In genomic region chr2:141058552-141058951, GRCh38 we compare ENCODE assay signal across 14 cellular contexts.
DNase-seq lines count a peak whose midpoint lies in the region; ATAC-seq and TF ChIP-seq lines count a peak whose summit lies in the region.
"Had no signal": no experiment of that assay in that cellular context is flagged by ENCODE, and none has a peak within 500 bp of the region (broad histone marks: within the 10 kb centered on the region; RNA-seq: fewer than 3 reads in every experiment).

No MANE protein-coding gene starts in this region.

- no peak for DNase-seq in HEK293T (ENCODE audit: extremely low spot score)
- DNase-seq in NCI-H1436 treated with DMSO at 0.1 percent for 48 hours (lab: John Stamatoyannopoulos, UW) = peak; percentile 77
- DNase-seq in NCI-H2227 treated with DMSO at 0.1 percent for 48 hours (lab: John Stamatoyannopoulos, UW) = peak; percentile 71
- DNase-seq in HuH-7.5 (ENCODE audit: low spot score) = no peak
- DNase-seq in MG63 = no peak
- DNase-seq: BE2C; CD8-positive, alpha-beta memory T cell; DMS79; H7 had no signal

- H3K36me3 ChIP-seq in neural cell (ENCODE audit: insufficient read depth, low read length) (no peaks in the 10 kb centered on the region), MG63 (no peaks in the 10 kb centered on the region)
- H3K36me3 ChIP-seq: BE2C had no signal

- peak; percentile 99 for TF ChIP-seq EP300 in neural cell (conservative IDR thresholded peaks at IDR 0.05; ENCODE audit: poor library complexity, severe bottlenecking)

- no peak overlapping the region for H2AFZ ChIP-seq in neural cell (ENCODE audit: low read depth, low read length)
- H2AFZ ChIP-seq: GM23338 had no signal

- CTCF ChIA-PET in HEK293T (lab: Yijun Ruan, JAX) = no interaction called here

- peak overlapping the region; percentile 38 for H3K27ac ChIP-seq in neural cell (ENCODE audit: low read length)
- H3K27ac ChIP-seq: A549 had no signal

- H3K4me3 ChIP-seq in neural cell (ENCODE audit: low read length) = no peak overlapping the region
- no peak overlapping the region for H3K4me3 ChIP-seq in MG63
- H3K4me3 ChIP-seq: A549, GM12878, GM23338 had no signal

- no peaks in the 10 kb centered on the region for H4K20me1 ChIP-seq in neural cell (ENCODE audit: insufficient read depth)

- peak; percentile 39 for TF ChIP-seq RAD21 in neural cell (conservative IDR thresholded peaks at IDR 0.05)

- H3K9me2 ChIP-seq in neural cell (ENCODE audit: insufficient read depth, low read length) = no peaks in the 10 kb centered on the region

- H3K27me3 ChIP-seq in neural cell (ENCODE audit: insufficient read depth, low read depth, low read length) = no peaks in the 10 kb centered on the region
- no peaks in the 10 kb centered on the region for H3K27me3 ChIP-seq in MG63
- H3K27me3 ChIP-seq: BE2C had no signal

- no peaks in the 10 kb centered on the region for H3F3A ChIP-seq in neural cell (ENCODE audit: insufficient read depth, low read length, poor library complexity, severe bottlenecking)

- POLR2A ChIA-PET in HEK293T (lab: Yijun Ruan, JAX) = no interaction called here

- no peak for TF ChIP-seq CTCF in neural cell (IDR thresholded peaks at IDR 0.05; ENCODE audit: poor library complexity, severe bottlenecking)

- H3K9ac ChIP-seq in neural cell (ENCODE audit: low read length) = no peak overlapping the region

- no peak for ATAC-seq in GM19452 (IDR thresholded peaks at IDR 0.05; ENCODE audit: unreplicated experiment)
- ATAC-seq: A549, GM12878, GM23338 had no signal

- H3K79me2 ChIP-seq in neural cell (replicated peaks; ENCODE audit: insufficient read depth, low read length) = no peaks in the 10 kb centered on the region

- H3K9me3 ChIP-seq in neural cell (ENCODE audit: low read length) (no peaks in the 10 kb centered on the region), MG63 (no peaks in the 10 kb centered on the region)
- H3K9me3 ChIP-seq: A549, BE2C had no signal

- H3K4me2 ChIP-seq in neural cell (ENCODE audit: low read length) = no peak overlapping the region
- H3K4me2 ChIP-seq: A549, GM23338 had no signal

TF ChIP-seq in HEK293T, 16 proteins besides CTCF, POLR2A, EP300 and RAD21:
- TF ChIP-seq ELF4 (IDR thresholded peaks at IDR 0.05) (no peak), PKNOX1 (IDR thresholded peaks at IDR 0.05) (peak; percentile 48; the same call in 1 of the 2 replicates)

TF ChIP-seq in neural cell, 6 proteins besides CTCF, POLR2A, EP300 and RAD21:
- TF ChIP-seq REST (IDR thresholded peaks at IDR 0.05; ENCODE audit: borderline replicate concordance) (peak; percentile 85), TAF1 (IDR thresholded peaks at IDR 0.05; ENCODE audit: low read depth) (no peak), POLR2AphosphoS5 (IDR thresholded peaks at IDR 0.05) (peak; percentile 98), EZH2 (IDR thresholded peaks at IDR 0.05; ENCODE audit: borderline replicate concordance, insufficient read depth, low read length, poor library complexity, severe bottlenecking) (no peak), MXI1 (conservative IDR thresholded peaks at IDR 0.05; ENCODE audit: poor library complexity, severe bottlenecking) (no peak), SMC3 (conservative IDR thresholded peaks at IDR 0.05; ENCODE audit: poor library complexity) (no peak)

Comparison
In these comparisons a context has a peak if more than half of its experiments do, and no peak if none do; other contexts are left out.
1. DNase-seq: peak in NCI-H1436 treated with DMSO at 0.1 percent for 48 hours (single experiment) and NCI-H2227 treated with DMSO at 0.1 percent for 48 hours (single experiment); none in HEK293T (single experiment), HuH-7.5 (single experiment) and MG63 (single experiment).